In the genomic region with DNA sequence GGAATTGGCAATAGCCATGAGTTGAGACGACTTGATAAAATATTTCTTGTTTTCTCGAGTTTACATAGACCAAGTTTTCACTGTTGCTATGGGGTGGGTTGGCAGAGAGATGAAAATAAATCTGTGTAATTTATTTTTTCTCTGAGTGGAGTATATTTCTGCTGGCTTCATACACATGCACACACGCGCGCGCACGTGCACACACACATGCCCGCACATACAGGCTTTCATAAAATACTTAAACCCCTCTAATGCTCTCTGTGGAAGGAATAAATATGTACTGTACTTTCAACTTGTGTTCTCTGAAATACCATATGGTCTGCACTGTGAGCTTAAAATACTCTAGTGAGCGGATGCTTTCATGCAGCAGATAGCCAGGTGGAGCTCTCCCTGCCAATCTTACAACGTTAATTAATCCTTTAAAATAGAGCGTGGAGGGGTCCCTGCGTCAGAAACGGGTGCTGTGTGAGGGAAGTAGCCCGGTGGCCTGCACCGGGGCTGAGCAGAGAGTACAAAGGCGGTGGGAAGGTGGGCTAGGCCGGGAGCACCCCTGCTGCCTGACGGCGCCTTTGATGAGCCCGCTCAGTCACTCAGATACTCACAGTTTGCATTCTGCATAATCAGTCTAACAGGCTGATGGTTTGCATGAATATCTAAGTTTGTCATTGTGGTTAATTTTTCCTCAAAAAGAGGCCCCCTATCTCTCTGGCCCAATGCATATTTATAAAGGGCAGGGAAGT, we compare ENCODE assay signal across 14 cellular contexts.
"Had no signal": no experiment of that assay in that cellular context is flagged by ENCODE, and none has a peak within 500 bp of the region (broad histone marks: within the 10 kb centered on the region; RNA-seq: fewer than 3 reads in every experiment).

No MANE protein-coding gene starts in this region.

- H3K27me3 ChIP-seq: right lobe of liver had no signal

- DNase-seq: activated B cell treated with CpG ODN at 0.5 μM for 24 hours; activated CD4-positive, alpha-beta T cell treated with anti-CD3 and anti-CD28 coated beads for 48 hours; activated CD8-positive, alpha-beta T cell treated with anti-CD3 and anti-CD28 coated beads for 36 hours; activated T-cell treated with anti-CD3 and anti-CD28 coated beads, Interleukin-2, amount 50 U/mL, for 4 hours; amniotic stem cell; cortex of kidney; effector CD8-positive, alpha-beta T cell; foreskin fibroblast; left ventricle myocardium inferior; mesenchymal stem cell; natural killer cell; T-helper 17 cell had no signal

- H3K4me3 ChIP-seq: left ventricle myocardium inferior, right lobe of liver had no signal

- H3K9me3 ChIP-seq: left ventricle myocardium inferior, right lobe of liver had no signal

- H3K36me3 ChIP-seq: left ventricle myocardium inferior, right lobe of liver had no signal

- H3K27ac ChIP-seq: left ventricle myocardium inferior, right lobe of liver had no signal

- FAIRE-seq: urothelium cell line had no signal

- H3K4me1 ChIP-seq: left ventricle myocardium inferior, right lobe of liver had no signal

- ATAC-seq: activated CD8-positive, alpha-beta T cell treated with anti-CD3 and anti-CD28 coated beads for 36 hours; activated T-cell treated with anti-CD3 and anti-CD28 coated beads, Interleukin-2, amount 50 U/mL, for 4 hours; natural killer cell; right lobe of liver; T-helper 17 cell had no signal
